ENCODE assay signal across 1 cellular context in genomic region chr5:149063017-149063687, GRCh38.
TF ChIP-seq lines count a peak whose summit lies in the region.

Gene SH3TC2 (minus strand): TSS chr5:149063062. CDS start chr5:149063022, 40 bp downstream.

TF ChIP-seq in HepG2, 621 proteins besides CTCF, POLR2A, EP300 and RAD21 (continued from another document and continues in another):
- TF ChIP-seq AKNA (CRISPR knock-in tag; IDR thresholded peaks at IDR 0.05; ENCODE audit: borderline replicate concordance) (no peak), ZXDC (CRISPR knock-in tag; IDR thresholded peaks at IDR 0.05) (no peak), SCMH1 (CRISPR knock-in tag; IDR thresholded peaks at IDR 0.05; ENCODE audit: borderline replicate concordance) (no peak), POLR2AphosphoS5 (IDR thresholded peaks at IDR 0.05; ENCODE audit: low read depth, low read length) (no peak), ZNF644 (CRISPR knock-in tag; IDR thresholded peaks at IDR 0.05; ENCODE audit: low read depth) (0 out of 2 replicates have a peak, but pooled peaks have one; percentile 23), NR2F6 (IDR thresholded peaks at IDR 0.05) (no peak), NR2F6 (CRISPR knock-in tag; IDR thresholded peaks at IDR 0.05) (peak; percentile 12; the same call in 1 of the 2 replicates), ZNF263 (CRISPR knock-in tag; IDR thresholded peaks at IDR 0.05) (peak; percentile 93), FOXA3 (CRISPR knock-in tag; IDR thresholded peaks at IDR 0.05) (0 out of 2 replicates have a peak, but pooled peaks have one; percentile 10), ZNF768 (CRISPR knock-in tag; IDR thresholded peaks at IDR 0.05) (peak; percentile 46; the same call in 1 of the 2 replicates), TCF7 (IDR thresholded peaks at IDR 0.05; ENCODE audit: low read depth) (peak; percentile 70), ZSCAN21 (CRISPR knock-in tag; IDR thresholded peaks at IDR 0.05; ENCODE audit: borderline replicate concordance) (0 out of 2 replicates have a peak, but pooled peaks have one; percentile 21), ZNF260 (CRISPR knock-in tag; IDR thresholded peaks at IDR 0.05; ENCODE audit: borderline replicate concordance, low read depth) (no peak), UBTF (CRISPR knock-in tag; IDR thresholded peaks at IDR 0.05) (0 out of 2 replicates have a peak, but pooled peaks have one; percentile 15), RBM22 (optimal IDR thresholded peaks at IDR 0.05; ENCODE audit: low read length) (no peak), NFIB (CRISPR knock-in tag; IDR thresholded peaks at IDR 0.05; ENCODE audit: borderline replicate concordance) (no peak), TEAD3 (CRISPR knock-in tag; optimal IDR thresholded peaks at IDR 0.05; ENCODE audit: borderline replicate concordance) (peak; percentile 96), BCL6 (CRISPR knock-in tag; IDR thresholded peaks at IDR 0.05) (peak; percentile 65; the same call in 1 of the 2 replicates), ZFX (CRISPR knock-in tag; IDR thresholded peaks at IDR 0.05; ENCODE audit: low read depth) (peak; percentile 78), ZNF329 (CRISPR knock-in tag; IDR thresholded peaks at IDR 0.05; ENCODE audit: low read depth) (no peak), SP5 (CRISPR knock-in tag; IDR thresholded peaks at IDR 0.05; ENCODE audit: borderline replicate concordance, low read depth) (peak; percentile 90), ZNF788 (CRISPR knock-in tag; IDR thresholded peaks at IDR 0.05; ENCODE audit: borderline replicate concordance) (peak; percentile 59; the same call in 1 of the 2 replicates), USF2 (IDR thresholded peaks at IDR 0.05; ENCODE audit: low read depth, low read length) (no peak), USF2 (CRISPR knock-in tag; IDR thresholded peaks at IDR 0.05; ENCODE audit: borderline replicate concordance) (no peak), ZNF441 (CRISPR knock-in tag; IDR thresholded peaks at IDR 0.05; ENCODE audit: borderline replicate concordance) (no peak), SAP130 (CRISPR knock-in tag; IDR thresholded peaks at IDR 0.05; ENCODE audit: low read depth) (0 out of 2 replicates have a peak, but pooled peaks have one; percentile 13)
- TF ChIP-seq, protein P1, sequence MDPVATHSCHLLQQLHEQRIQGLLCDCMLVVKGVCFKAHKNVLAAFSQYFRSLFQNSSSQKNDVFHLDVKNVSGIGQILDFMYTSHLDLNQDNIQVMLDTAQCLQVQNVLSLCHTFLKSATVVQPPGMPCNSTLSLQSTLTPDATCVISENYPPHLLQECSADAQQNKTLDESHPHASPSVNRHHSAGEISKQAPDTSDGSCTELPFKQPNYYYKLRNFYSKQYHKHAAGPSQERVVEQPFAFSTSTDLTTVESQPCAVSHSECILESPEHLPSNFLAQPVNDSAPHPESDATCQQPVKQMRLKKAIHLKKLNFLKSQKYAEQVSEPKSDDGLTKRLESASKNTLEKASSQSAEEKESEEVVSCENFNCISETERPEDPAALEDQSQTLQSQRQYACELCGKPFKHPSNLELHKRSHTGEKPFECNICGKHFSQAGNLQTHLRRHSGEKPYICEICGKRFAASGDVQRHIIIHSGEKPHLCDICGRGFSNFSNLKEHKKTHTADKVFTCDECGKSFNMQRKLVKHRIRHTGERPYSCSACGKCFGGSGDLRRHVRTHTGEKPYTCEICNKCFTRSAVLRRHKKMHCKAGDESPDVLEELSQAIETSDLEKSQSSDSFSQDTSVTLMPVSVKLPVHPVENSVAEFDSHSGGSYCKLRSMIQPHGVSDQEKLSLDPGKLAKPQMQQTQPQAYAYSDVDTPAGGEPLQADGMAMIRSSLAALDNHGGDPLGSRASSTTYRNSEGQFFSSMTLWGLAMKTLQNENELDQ (CRISPR knock-in tag; IDR thresholded peaks at IDR 0.05; ENCODE audit: borderline replicate concordance), result no peak
- TF ChIP-seq, protein P2, sequence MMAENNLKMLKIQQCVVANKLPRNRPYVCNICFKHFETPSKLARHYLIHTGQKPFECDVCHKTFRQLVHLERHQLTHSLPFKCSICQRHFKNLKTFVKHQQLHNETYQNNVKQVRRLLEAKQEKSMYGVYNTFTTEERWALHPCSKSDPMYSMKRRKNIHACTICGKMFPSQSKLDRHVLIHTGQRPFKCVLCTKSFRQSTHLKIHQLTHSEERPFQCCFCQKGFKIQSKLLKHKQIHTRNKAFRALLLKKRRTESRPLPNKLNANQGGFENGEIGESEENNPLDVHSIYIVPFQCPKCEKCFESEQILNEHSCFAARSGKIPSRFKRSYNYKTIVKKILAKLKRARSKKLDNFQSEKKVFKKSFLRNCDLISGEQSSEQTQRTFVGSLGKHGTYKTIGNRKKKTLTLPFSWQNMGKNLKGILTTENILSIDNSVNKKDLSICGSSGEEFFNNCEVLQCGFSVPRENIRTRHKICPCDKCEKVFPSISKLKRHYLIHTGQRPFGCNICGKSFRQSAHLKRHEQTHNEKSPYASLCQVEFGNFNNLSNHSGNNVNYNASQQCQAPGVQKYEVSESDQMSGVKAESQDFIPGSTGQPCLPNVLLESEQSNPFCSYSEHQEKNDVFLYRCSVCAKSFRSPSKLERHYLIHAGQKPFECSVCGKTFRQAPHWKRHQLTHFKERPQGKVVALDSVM (CRISPR knock-in tag; IDR thresholded peaks at IDR 0.05), result peak; percentile 43; the same call in 1 of the 2 replicates
- TF ChIP-seq, protein P3, sequence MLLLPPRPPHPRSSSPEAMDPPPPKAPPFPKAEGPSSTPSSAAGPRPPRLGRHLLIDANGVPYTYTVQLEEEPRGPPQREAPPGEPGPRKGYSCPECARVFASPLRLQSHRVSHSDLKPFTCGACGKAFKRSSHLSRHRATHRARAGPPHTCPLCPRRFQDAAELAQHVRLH (CRISPR knock-in tag; IDR thresholded peaks at IDR 0.05; ENCODE audit: borderline replicate concordance, low read depth), result no peak
- TF ChIP-seq, protein P4, sequence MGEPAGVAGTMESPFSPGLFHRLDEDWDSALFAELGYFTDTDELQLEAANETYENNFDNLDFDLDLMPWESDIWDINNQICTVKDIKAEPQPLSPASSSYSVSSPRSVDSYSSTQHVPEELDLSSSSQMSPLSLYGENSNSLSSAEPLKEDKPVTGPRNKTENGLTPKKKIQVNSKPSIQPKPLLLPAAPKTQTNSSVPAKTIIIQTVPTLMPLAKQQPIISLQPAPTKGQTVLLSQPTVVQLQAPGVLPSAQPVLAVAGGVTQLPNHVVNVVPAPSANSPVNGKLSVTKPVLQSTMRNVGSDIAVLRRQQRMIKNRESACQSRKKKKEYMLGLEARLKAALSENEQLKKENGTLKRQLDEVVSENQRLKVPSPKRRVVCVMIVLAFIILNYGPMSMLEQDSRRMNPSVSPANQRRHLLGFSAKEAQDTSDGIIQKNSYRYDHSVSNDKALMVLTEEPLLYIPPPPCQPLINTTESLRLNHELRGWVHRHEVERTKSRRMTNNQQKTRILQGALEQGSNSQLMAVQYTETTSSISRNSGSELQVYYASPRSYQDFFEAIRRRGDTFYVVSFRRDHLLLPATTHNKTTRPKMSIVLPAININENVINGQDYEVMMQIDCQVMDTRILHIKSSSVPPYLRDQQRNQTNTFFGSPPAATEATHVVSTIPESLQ (CRISPR knock-in tag; conservative IDR thresholded peaks at IDR 0.05), result no peak
- TF ChIP-seq, protein P5, sequence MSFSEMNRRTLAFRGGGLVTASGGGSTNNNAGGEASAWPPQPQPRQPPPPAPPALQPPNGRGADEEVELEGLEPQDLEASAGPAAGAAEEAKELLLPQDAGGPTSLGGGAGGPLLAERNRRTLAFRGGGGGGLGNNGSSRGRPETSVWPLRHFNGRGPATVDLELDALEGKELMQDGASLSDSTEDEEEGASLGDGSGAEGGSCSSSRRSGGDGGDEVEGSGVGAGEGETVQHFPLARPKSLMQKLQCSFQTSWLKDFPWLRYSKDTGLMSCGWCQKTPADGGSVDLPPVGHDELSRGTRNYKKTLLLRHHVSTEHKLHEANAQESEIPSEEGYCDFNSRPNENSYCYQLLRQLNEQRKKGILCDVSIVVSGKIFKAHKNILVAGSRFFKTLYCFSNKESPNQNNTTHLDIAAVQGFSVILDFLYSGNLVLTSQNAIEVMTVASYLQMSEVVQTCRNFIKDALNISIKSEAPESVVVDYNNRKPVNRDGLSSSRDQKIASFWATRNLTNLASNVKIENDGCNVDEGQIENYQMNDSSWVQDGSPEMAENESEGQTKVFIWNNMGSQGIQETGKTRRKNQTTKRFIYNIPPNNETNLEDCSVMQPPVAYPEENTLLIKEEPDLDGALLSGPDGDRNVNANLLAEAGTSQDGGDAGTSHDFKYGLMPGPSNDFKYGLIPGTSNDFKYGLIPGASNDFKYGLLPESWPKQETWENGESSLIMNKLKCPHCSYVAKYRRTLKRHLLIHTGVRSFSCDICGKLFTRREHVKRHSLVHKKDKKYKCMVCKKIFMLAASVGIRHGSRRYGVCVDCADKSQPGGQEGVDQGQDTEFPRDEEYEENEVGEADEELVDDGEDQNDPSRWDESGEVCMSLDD (CRISPR knock-in tag; IDR thresholded peaks at IDR 0.05; ENCODE audit: borderline replicate concordance), result no peak
